25 cellular contexts compared by ENCODE assay signal in genomic region chr21:39645331-39645730, GRCh38. TPM values are rescaled to one million over a fixed set of nuclear protein-coding genes. Genes with fewer than 3 reads are reported as not detected.
"Had no signal": no experiment of that assay in that cellular context is flagged by ENCODE, and none has a peak within 500 bp of the region (broad histone marks: within the 10 kb centered on the region; RNA-seq: fewer than 3 reads in every experiment).

No MANE protein-coding gene starts in this region.

- H3K36me3 ChIP-seq: ascending aorta, breast epithelium, prostate gland, suprapubic skin had no signal

- FAIRE-seq: islet of Langerhans had no signal

- H3K36me3 Mint-ChIP-seq: natural killer cell treated with Interleukin-12 subunit alpha and Interleukin-12 subunit beta and Interleukin-15 and Interleukin-18, amount 100 ng/mL, for 72 hours had no signal

- ATAC-seq: activated T-cell treated with anti-CD3 and anti-CD28 coated beads, Interleukin-2, amount 50 U/mL, for 72 hours; effector memory CD8-positive, alpha-beta T cell; foreskin keratinocyte; left cardiac atrium; natural killer cell treated with Interleukin-12 subunit alpha and Interleukin-12 subunit beta and Interleukin-15 and Interleukin-18, amount 100 ng/mL, for 72 hours; right cardiac atrium; stimulated activated naive CD8-positive, alpha-beta T cell treated with anti-CD3 and anti-CD28 coated beads, Interleukin-15, amount 100 ng/mL, for 72 hours had no signal

- H3K9me3 ChIP-seq: ascending aorta, breast epithelium, prostate gland, suprapubic skin had no signal

- H3K4me3 ChIP-seq: ascending aorta, breast epithelium, prostate gland, skin epidermis, suprapubic skin had no signal

- H3K4me1 Mint-ChIP-seq: stimulated activated naive CD8-positive, alpha-beta T cell treated with anti-CD3 and anti-CD28 coated beads, Interleukin-15, amount 100 ng/mL, for 72 hours had no signal

- H3K4me1 ChIP-seq: ascending aorta, breast epithelium, foreskin keratinocyte, prostate gland, suprapubic skin had no signal

- H3K4me3 Mint-ChIP-seq: activated T-cell treated with anti-CD3 and anti-CD28 coated beads, Interleukin-2, amount 50 U/mL, for 72 hours; dendritic cell treated with granulocyte-macrophage colony-stimulating factor and Interleukin-4, amounts not matched to agents 40 ng/mL and 50 ng/mL, for 4 days; effector memory CD8-positive, alpha-beta T cell; natural killer cell treated with Interleukin-12 subunit alpha and Interleukin-12 subunit beta and Interleukin-15 and Interleukin-18, amount 100 ng/mL, for 72 hours; stimulated activated naive CD8-positive, alpha-beta T cell treated with anti-CD3 and anti-CD28 coated beads, Interleukin-15, amount 100 ng/mL, for 72 hours; type B pancreatic cell had no signal

- H3K27me3 ChIP-seq: ascending aorta, breast epithelium, foreskin keratinocyte, suprapubic skin had no signal

- H3K27ac Mint-ChIP-seq: activated T-cell treated with anti-CD3 and anti-CD28 coated beads, Interleukin-2, amount 50 U/mL, for 72 hours; dendritic cell treated with granulocyte-macrophage colony-stimulating factor and Interleukin-4, amounts not matched to agents 40 ng/mL and 50 ng/mL, for 4 days; effector memory CD8-positive, alpha-beta T cell; natural killer cell treated with Interleukin-12 subunit alpha and Interleukin-12 subunit beta and Interleukin-15 and Interleukin-18, amount 100 ng/mL, for 72 hours; stimulated activated naive CD8-positive, alpha-beta T cell treated with anti-CD3 and anti-CD28 coated beads, Interleukin-15, amount 100 ng/mL, for 72 hours; type B pancreatic cell had no signal

- H3K27ac ChIP-seq: ascending aorta, breast epithelium, epithelial cell of prostate, foreskin keratinocyte, prostate gland, skin epidermis, suprapubic skin had no signal

- H3K27me3 Mint-ChIP-seq: type B pancreatic cell had no signal

- DNase-seq: activated CD4-positive, alpha-beta T cell treated with anti-CD3 and anti-CD28 coated beads, Interleukin-2, amount 50 U/mL, for 4 hours; activated effector memory CD4-positive, alpha-beta T cell treated with anti-CD3 and anti-CD28 coated beads, Interleukin-2, amount 50 U/mL, for 16 hours; activated naive CD4-positive, alpha-beta T cell treated with anti-CD3 and anti-CD28 coated beads, Interleukin-2, amount 50 U/mL, for 16 hours; activated T-cell treated with anti-CD3 and anti-CD28 coated beads, Interleukin-2, amount 50 U/mL, for 72 hours; effector memory CD8-positive, alpha-beta T cell; foreskin keratinocyte; hippocampal formation; left cardiac atrium; occipital lobe; right cardiac atrium; stimulated activated CD4-positive, alpha-beta T cell treated with anti-CD3 and anti-CD28 coated beads, Interleukin-2, amount 100 ng/mL, for 48 hours; stimulated activated naive CD8-positive, alpha-beta T cell treated with anti-CD3 and anti-CD28 coated beads, Interleukin-15, amount 100 ng/mL, for 72 hours; T1000 had no signal

- H3K9me3 Mint-ChIP-seq: dendritic cell treated with granulocyte-macrophage colony-stimulating factor and Interleukin-4, amounts not matched to agents 40 ng/mL and 50 ng/mL, for 4 days; natural killer cell treated with Interleukin-12 subunit alpha and Interleukin-12 subunit beta and Interleukin-15 and Interleukin-18, amount 100 ng/mL, for 72 hours; type B pancreatic cell had no signal

RNA-seq across cellular contexts. Expression of gene B3GALT5, which starts 32.6 kb away (rescaled TPM):
- total RNA-seq: activated CD8-positive, alpha-beta memory T cell treated with anti-CD3 and anti-CD28 coated beads for 36 hours; activated T-cell treated with anti-CD3 and anti-CD28 coated beads, Interleukin-2, amount 50 U/mL, for 72 hours; ascending aorta; foreskin keratinocyte; natural killer cell treated with Interleukin-12 subunit alpha and Interleukin-12 subunit beta and Interleukin-15 and Interleukin-18, amount 100 ng/mL, for 72 hours; T-helper 1 cell treated with Interleukin-12 subunit alpha and Interleukin-12 subunit beta and Interleukin-4 antibody, amounts not matched to agents 30 ng/mL and 1 ng/mL, for 36 hours had no signal
- polyA plus RNA-seq: foreskin keratinocyte had no signal
